Comparison of ENCODE assay signal across 15 cellular contexts in the genomic region with DNA sequence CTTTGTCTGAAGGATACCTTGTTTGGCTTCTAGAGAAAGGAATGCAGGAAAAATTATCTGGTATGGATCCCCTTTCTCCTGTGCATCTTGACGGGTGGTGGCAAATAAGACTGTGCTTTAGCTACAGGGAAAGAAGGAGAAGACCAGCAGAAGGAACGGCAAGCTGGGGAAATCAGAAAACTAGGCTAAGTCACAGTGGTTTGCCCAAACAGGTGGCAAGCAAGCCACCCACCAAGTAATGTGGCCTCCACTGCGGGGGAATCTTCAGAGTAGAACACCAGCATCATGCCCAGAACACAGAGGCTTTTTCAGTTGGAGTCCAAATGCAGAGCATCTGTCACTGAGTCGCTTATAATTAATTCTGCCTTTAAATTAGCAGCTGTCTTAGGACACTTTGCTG.
DNase-seq lines count a peak whose midpoint lies in the region; ATAC-seq lines count a peak whose summit lies in the region.
"Had no signal": no experiment of that assay in that cellular context is flagged by ENCODE, and none has a peak within 500 bp of the region (broad histone marks: within the 10 kb centered on the region; RNA-seq: fewer than 3 reads in every experiment).

No MANE protein-coding gene starts in this region.

- ATAC-seq in GM18517 (IDR thresholded peaks at IDR 0.05; ENCODE audit: unreplicated experiment): no peak
- ATAC-seq: A549 had no signal

- DNase-seq in DMS 273 (lab: John Stamatoyannopoulos, UW; ENCODE audit: unreplicated experiment): peak; percentile 49
- DNase-seq in DMS 273 treated with DMSO at 0.1 percent for 48 hours (lab: John Stamatoyannopoulos, UW): no peak
- peak; percentile 20 for DNase-seq in cerebellum (ENCODE audit: low spot score)
- DNase-seq in middle frontal gyrus (ENCODE audit: extremely low spot score, low spot score): peak; percentile 7
- DNase-seq in activated CD4-positive, alpha-beta T cell treated with anti-CD3 and anti-CD28 coated beads, Interleukin-2, amount 50 U/mL, for 4 hours: no peak
- DNase-seq in NCI-H1694 (lab: John Stamatoyannopoulos, UW): no peak
- no peak for DNase-seq in putamen (ENCODE audit: low spot score)
- DNase-seq: AML-193; CD4-positive, alpha-beta memory T cell; DMS53; DND-41; EL; GM23248 had no signal

Comparison
In these comparisons a context has a peak if more than half of its experiments do, and no peak if none do; other contexts are left out.
1. DNase-seq: peak in DMS 273 (single experiment), cerebellum (single experiment) and middle frontal gyrus (single experiment); none in DMS 273 treated with DMSO at 0.1 percent for 48 hours (single experiment), activated CD4-positive, alpha-beta T cell treated with anti-CD3 and anti-CD28 coated beads, Interleukin-2, amount 50 U/mL, for 4 hours (0 of 2), NCI-H1694 (single experiment) and putamen (single experiment).